Comparison of ENCODE assay signal across 11 cellular contexts in the genomic region with DNA sequence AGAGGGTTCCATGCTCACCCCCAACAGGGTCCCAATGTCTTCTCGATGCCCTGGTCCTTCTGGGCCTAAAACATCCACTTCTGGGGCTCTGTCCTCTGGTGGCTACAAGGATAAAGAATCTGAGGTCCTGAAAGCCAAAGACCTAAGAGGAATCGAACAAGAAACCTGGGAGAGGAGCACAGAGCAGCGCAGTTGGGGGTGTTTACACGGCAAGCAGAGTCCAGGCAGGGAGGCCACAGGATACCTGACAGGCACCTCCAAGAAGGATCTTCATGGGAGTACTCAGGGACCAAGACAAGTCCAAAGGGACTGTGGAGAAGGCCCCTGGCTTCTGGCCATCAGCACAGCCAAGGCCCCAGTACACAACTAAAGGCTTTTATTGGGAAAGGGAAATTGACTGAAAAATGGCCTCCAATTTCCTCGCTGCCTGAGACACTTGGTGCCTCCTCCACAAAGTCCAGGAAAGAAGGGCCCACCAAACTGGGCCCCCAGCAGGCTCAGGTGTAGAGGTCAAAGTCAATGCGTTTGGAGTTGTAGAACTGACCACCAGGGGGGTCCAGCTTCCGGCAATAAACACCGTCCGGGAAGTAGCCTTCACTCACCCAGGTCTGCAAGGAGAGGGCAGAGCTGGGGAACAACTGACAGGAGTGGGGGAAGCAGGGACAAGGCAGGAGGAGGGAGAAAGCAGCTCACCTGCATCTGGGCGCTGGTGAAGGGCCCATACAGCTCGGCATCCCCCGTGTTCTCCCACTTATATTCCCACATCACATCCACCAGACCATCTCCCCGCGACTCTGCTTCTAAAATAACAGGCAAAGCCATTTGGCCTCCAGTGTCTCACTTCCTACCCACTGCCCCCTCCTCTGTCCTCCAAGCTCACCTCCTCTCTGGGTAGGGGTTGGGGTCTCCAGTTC. TPM values are rescaled to one million over a fixed set of nuclear protein-coding genes. Genes with fewer than 3 reads are reported as not detected.
A peak's percentile ranks its signal among the peaks of the same experiment; 100 is the strongest.
DNase-seq lines count a peak whose midpoint lies in the region; ATAC-seq and TF ChIP-seq lines count a peak whose summit lies in the region.
"Had no signal": no experiment of that assay in that cellular context is flagged by ENCODE, and none has a peak within 500 bp of the region (broad histone marks: within the 10 kb centered on the region; RNA-seq: fewer than 3 reads in every experiment).

No MANE protein-coding gene starts in this region.

- peak overlapping the region; percentile 40 for H3K4me3 Mint-ChIP-seq in T-helper 2 cell treated with Interferon-gamma antibody and Interleukin-4, amounts not matched to agents 5 μg/mL and 100 μg/mL, for 36 hours
- peak overlapping the region; percentile 49 for H3K4me3 Mint-ChIP-seq in activated T-helper 2 cell treated with anti-CD3 and anti-CD28 coated beads, Interferon-gamma antibody, Interleukin-2, Interleukin-4, amounts not matched to agents 10 μg/mL and 5 μg/mL and 100 μg/mL, durations not matched to agents 14 hours and 24 hours and 36 hours (ENCODE audit: low read depth)
- peak overlapping the region in 1 of 2 donors; percentile 6 for H3K4me3 Mint-ChIP-seq in stimulated activated naive B cell treated with anti-CD40 and anti-IgM and Interleukin-4, amounts not matched to agents 10 μg/mL and 1 μg/mL and 100 μg/mL, for 72 hours

- H3K9me2 ChIP-seq in hepatocyte (replicated peaks; ENCODE audit: insufficient read depth): no peaks in the 10 kb centered on the region

- no peak overlapping the region for H3K27ac Mint-ChIP-seq in T-helper 2 cell treated with Interferon-gamma antibody and Interleukin-4, amounts not matched to agents 5 μg/mL and 100 μg/mL, for 36 hours
- peak overlapping the region; percentile 8 for H3K27ac Mint-ChIP-seq in activated T-helper 2 cell treated with anti-CD3 and anti-CD28 coated beads, Interferon-gamma antibody, Interleukin-2, Interleukin-4, amounts not matched to agents 10 μg/mL and 5 μg/mL and 100 μg/mL, durations not matched to agents 14 hours and 24 hours and 36 hours
- H3K27ac Mint-ChIP-seq in stimulated activated naive B cell treated with anti-CD40 and anti-IgM and Interleukin-4, amounts not matched to agents 10 μg/mL and 1 μg/mL and 100 μg/mL, for 72 hours: peak overlapping the region; percentile 84

- H3K4me1 Mint-ChIP-seq in T-helper 2 cell treated with Interferon-gamma antibody and Interleukin-4, amounts not matched to agents 5 μg/mL and 100 μg/mL, for 36 hours (ENCODE audit: low read depth): peaks cover 37% of the 10 kb centered on the region
- H3K4me1 Mint-ChIP-seq in activated T-helper 2 cell treated with anti-CD3 and anti-CD28 coated beads, Interferon-gamma antibody, Interleukin-2, Interleukin-4, amounts not matched to agents 10 μg/mL and 5 μg/mL and 100 μg/mL, durations not matched to agents 14 hours and 24 hours and 36 hours (ENCODE audit: low read depth): peaks cover 40% of the 10 kb centered on the region
- peaks cover 63 to 89% of the 10 kb centered on the region in 2 donors for H3K4me1 Mint-ChIP-seq in stimulated activated naive B cell treated with anti-CD40 and anti-IgM and Interleukin-4, amounts not matched to agents 10 μg/mL and 1 μg/mL and 100 μg/mL, for 72 hours

- H3K27ac ChIP-seq in layer of hippocampus (ENCODE audit: low read depth, low read length) (peak overlapping the region; percentile 62), hepatocyte (no peak overlapping the region)

- H3K36me3 ChIP-seq in hepatocyte (replicated peaks; ENCODE audit: insufficient read depth, low read depth): no peaks in the 10 kb centered on the region

- H3K9me3 ChIP-seq in hepatocyte (ENCODE audit: low read depth): no peaks in the 10 kb centered on the region

- no peaks in the 10 kb centered on the region for H4K20me1 ChIP-seq in hepatocyte (ENCODE audit: insufficient read depth, poor library complexity, severe bottlenecking)

- peaks cover 56% of the 10 kb centered on the region for H3K36me3 Mint-ChIP-seq in T-helper 2 cell treated with Interferon-gamma antibody and Interleukin-4, amounts not matched to agents 5 μg/mL and 100 μg/mL, for 36 hours (ENCODE audit: low read depth)
- H3K36me3 Mint-ChIP-seq in activated T-helper 2 cell treated with anti-CD3 and anti-CD28 coated beads, Interferon-gamma antibody, Interleukin-2, Interleukin-4, amounts not matched to agents 10 μg/mL and 5 μg/mL and 100 μg/mL, durations not matched to agents 14 hours and 24 hours and 36 hours (ENCODE audit: low read depth): peaks cover 68% of the 10 kb centered on the region
- peaks cover 51 to 78% of the 10 kb centered on the region in 2 donors for H3K36me3 Mint-ChIP-seq in stimulated activated naive B cell treated with anti-CD40 and anti-IgM and Interleukin-4, amounts not matched to agents 10 μg/mL and 1 μg/mL and 100 μg/mL, for 72 hours

- 82% methylated on average over 14 of the region's 14 CpGs for WGBS in hepatocyte (ENCODE audit: low lambda C conversion rate, missing lambda C conversion rate)

- H3K4me1 ChIP-seq in hepatocyte (ENCODE audit: insufficient read depth): peaks cover 17% of the 10 kb centered on the region

- no peak overlapping the region for H2AFZ ChIP-seq in hepatocyte

- intact Hi-C loops in activated T-helper 2 cell treated with anti-CD3 and anti-CD28 coated beads, Interferon-gamma antibody, Interleukin-2, Interleukin-4, amounts not matched to agents 10 μg/mL and 5 μg/mL and 100 μg/mL, durations not matched to agents 14 hours and 24 hours and 36 hours (cut with micrococcal nuclease): loop anchor here (5.0 to 10.0 kb wide), 3 partner anchors 52 to 545 kb away; partner anchors contain the start of genes ALDOA, MAZ and ZNF771

- no peaks in the 10 kb centered on the region for H3K27me3 Mint-ChIP-seq in T-helper 2 cell treated with Interferon-gamma antibody and Interleukin-4, amounts not matched to agents 5 μg/mL and 100 μg/mL, for 36 hours (ENCODE audit: low read depth)
- no peaks in the 10 kb centered on the region for H3K27me3 Mint-ChIP-seq in activated T-helper 2 cell treated with anti-CD3 and anti-CD28 coated beads, Interferon-gamma antibody, Interleukin-2, Interleukin-4, amounts not matched to agents 10 μg/mL and 5 μg/mL and 100 μg/mL, durations not matched to agents 14 hours and 24 hours and 36 hours (ENCODE audit: low read depth)
- H3K27me3 Mint-ChIP-seq in stimulated activated naive B cell treated with anti-CD40 and anti-IgM and Interleukin-4, amounts not matched to agents 10 μg/mL and 1 μg/mL and 100 μg/mL, for 72 hours: no peaks in the 10 kb centered on the region

- ATAC-seq in stimulated activated naive B cell treated with anti-CD40 and anti-IgM and Interleukin-4, amounts not matched to agents 10 μg/mL and 1 μg/mL and 100 μg/mL, for 72 hours (replicated peaks): no peak

- H3K79me2 ChIP-seq in hepatocyte: peaks cover 21% of the 10 kb centered on the region

- H3K27me3 ChIP-seq in layer of hippocampus (ENCODE audit: control insufficient read depth, insufficient read depth, low read length): no peaks in the 10 kb centered on the region
- H3K27me3 ChIP-seq in hepatocyte: no peaks in the 10 kb centered on the region

- DNase-seq in T-helper 2 cell treated with Interferon-gamma antibody and Interleukin-4, amounts not matched to agents 5 μg/mL and 100 μg/mL, for 36 hours (ENCODE audit: low spot score): no peak
- DNase-seq in T-helper 2 cell (no peak), hepatocyte (ENCODE audit: low spot score) (no peak), NCI-H1105 (lab: John Stamatoyannopoulos, UW) (no peak), hepatic stellate cell (ENCODE audit: low spot score) (no peak)
- no peak for DNase-seq in activated T-helper 2 cell treated with anti-CD3 and anti-CD28 coated beads, Interferon-gamma antibody, Interleukin-2, Interleukin-4, amounts not matched to agents 10 μg/mL and 5 μg/mL and 100 μg/mL, durations not matched to agents 14 hours and 24 hours and 36 hours (ENCODE audit: low spot score)
- no peak for DNase-seq in stimulated activated naive B cell treated with anti-CD40 and anti-IgM and Interleukin-4, amounts not matched to agents 10 μg/mL and 1 μg/mL and 100 μg/mL, for 72 hours
- DNase-seq: stimulated activated CD4-positive, alpha-beta T cell treated with anti-CD3 and anti-CD28 coated beads, Interleukin-4, amount 100 ng/mL, for 24 hours had no signal

- H3K4me3 ChIP-seq in hepatocyte: no peak overlapping the region

- H3K4me2 ChIP-seq in hepatocyte: no peak overlapping the region

- TF ChIP-seq CTCF in hepatocyte (IDR thresholded peaks at IDR 0.05; ENCODE audit: poor library complexity): no peak

- H3K9me3 Mint-ChIP-seq in T-helper 2 cell treated with Interferon-gamma antibody and Interleukin-4, amounts not matched to agents 5 μg/mL and 100 μg/mL, for 36 hours: no peaks in the 10 kb centered on the region
- H3K9me3 Mint-ChIP-seq in activated T-helper 2 cell treated with anti-CD3 and anti-CD28 coated beads, Interferon-gamma antibody, Interleukin-2, Interleukin-4, amounts not matched to agents 10 μg/mL and 5 μg/mL and 100 μg/mL, durations not matched to agents 14 hours and 24 hours and 36 hours: no peaks in the 10 kb centered on the region
- H3K9me3 Mint-ChIP-seq in stimulated activated naive B cell treated with anti-CD40 and anti-IgM and Interleukin-4, amounts not matched to agents 10 μg/mL and 1 μg/mL and 100 μg/mL, for 72 hours: no peaks in the 10 kb centered on the region

RNA-seq across cellular contexts. Expression of gene CD2BP2, which starts 2.4 kb away (rescaled TPM):
- 80.1 and 84.5 TPM in 2 replicates for total RNA-seq in activated T-helper 2 cell treated with anti-CD3 and anti-CD28 coated beads, Interferon-gamma antibody, Interleukin-2, Interleukin-4, amounts not matched to agents 10 μg/mL and 5 μg/mL and 100 μg/mL, durations not matched to agents 14 hours and 24 hours and 36 hours
- 44.2 and 45.1 TPM in 2 replicates for total RNA-seq in hepatocyte
- polyA plus RNA-seq in hepatocyte: 37.6 and 41.0 TPM in 2 replicates

RNA-seq across cellular contexts. Expression of gene TBC1D10B, which starts 17.5 kb away (rescaled TPM):
- 63.4 and 64.4 TPM in 2 replicates for total RNA-seq in activated T-helper 2 cell treated with anti-CD3 and anti-CD28 coated beads, Interferon-gamma antibody, Interleukin-2, Interleukin-4, amounts not matched to agents 10 μg/mL and 5 μg/mL and 100 μg/mL, durations not matched to agents 14 hours and 24 hours and 36 hours
- 21.4 and 29.3 TPM in 2 replicates for total RNA-seq in hepatocyte
- polyA plus RNA-seq in hepatocyte: 33.3 and 37.9 TPM in 2 replicates

RNA-seq across cellular contexts. Expression of gene MYL11, which starts 21.9 kb away (rescaled TPM):
- 3.4 and 4.3 TPM in 2 replicates for total RNA-seq in activated T-helper 2 cell treated with anti-CD3 and anti-CD28 coated beads, Interferon-gamma antibody, Interleukin-2, Interleukin-4, amounts not matched to agents 10 μg/mL and 5 μg/mL and 100 μg/mL, durations not matched to agents 14 hours and 24 hours and 36 hours
- 4.0 TPM in 1 of 2 replicates, not detected in the other for total RNA-seq in hepatocyte
- polyA plus RNA-seq in hepatocyte: 2.2 and 5.3 TPM in 2 replicates
- total RNA-seq: M059J, RPMI7951 had no signal

RNA-seq across cellular contexts. Expression of gene SEPTIN1, which starts 29.6 kb away (rescaled TPM):
- 169 and 173 TPM in 2 replicates for total RNA-seq in activated T-helper 2 cell treated with anti-CD3 and anti-CD28 coated beads, Interferon-gamma antibody, Interleukin-2, Interleukin-4, amounts not matched to agents 10 μg/mL and 5 μg/mL and 100 μg/mL, durations not matched to agents 14 hours and 24 hours and 36 hours
- not detected in 2 replicates for total RNA-seq in hepatocyte
- 1.5 and 2.3 TPM in 2 replicates for polyA plus RNA-seq in hepatocyte
- total RNA-seq: RPMI7951 had no signal

RNA-seq across cellular contexts. Expression of gene ZNF48, which starts 42.5 kb away (rescaled TPM):
- total RNA-seq in activated T-helper 2 cell treated with anti-CD3 and anti-CD28 coated beads, Interferon-gamma antibody, Interleukin-2, Interleukin-4, amounts not matched to agents 10 μg/mL and 5 μg/mL and 100 μg/mL, durations not matched to agents 14 hours and 24 hours and 36 hours: 13.4 TPM in 2 replicates
- total RNA-seq in hepatocyte: 7.7 and 8.0 TPM in 2 replicates
- polyA plus RNA-seq in hepatocyte: 6.1 and 7.1 TPM in 2 replicates
